8 cellular contexts compared by ENCODE assay signal in genomic region chr22:20916916-20917810, GRCh38. TPM values are rescaled to one million over a fixed set of nuclear protein-coding genes. Genes with fewer than 3 reads are reported as not detected.
DNase-seq lines count a peak whose midpoint lies in the region; ATAC-seq and TF ChIP-seq lines count a peak whose summit lies in the region.

Gene CRKL (plus strand): TSS chr22:20917407. CDS start chr22:20917935, 528 bp downstream.

- peaks cover 34% of the 10 kb centered on the region for H3K4me1 ChIP-seq in CD8-positive, alpha-beta T cell (ENCODE audit: insufficient read depth, low read length)
- peaks cover 38% of the 10 kb centered on the region for H3K4me1 ChIP-seq in lower lobe of right lung

- peaks cover 16% of the 10 kb centered on the region for H3K36me3 Mint-ChIP-seq in CD8-positive, alpha-beta T cell
- peaks cover 35% of the 10 kb centered on the region for H3K36me3 Mint-ChIP-seq in activated CD4-positive, alpha-beta memory T cell treated with anti-CD3 and anti-CD28 coated beads, Interleukin-2, amount 10 ng/mL, durations not matched to agents 7 days and 5 days (ENCODE audit: low read depth)

- H3K9me3 Mint-ChIP-seq in CD8-positive, alpha-beta T cell: no peaks in the 10 kb centered on the region
- no peaks in the 10 kb centered on the region for H3K9me3 Mint-ChIP-seq in activated CD4-positive, alpha-beta memory T cell treated with anti-CD3 and anti-CD28 coated beads, Interleukin-2, amount 10 ng/mL, durations not matched to agents 7 days and 5 days

- H3K27me3 Mint-ChIP-seq in CD8-positive, alpha-beta T cell (ENCODE audit: low read depth): no peaks in the 10 kb centered on the region
- peaks cover 2% of the 10 kb centered on the region for H3K27me3 Mint-ChIP-seq in activated CD4-positive, alpha-beta memory T cell treated with anti-CD3 and anti-CD28 coated beads, Interleukin-2, amount 10 ng/mL, durations not matched to agents 7 days and 5 days

- POLR2A ChIA-PET in CD8-positive, alpha-beta T cell (lab: Charles Lee): no interaction called here
- POLR2A ChIA-PET in activated CD4-positive, alpha-beta memory T cell treated with anti-CD3 and anti-CD28 coated beads, Interleukin-2, amount 10 ng/mL, durations not matched to agents 7 days and 5 days (lab: Charles Lee): interaction anchor here (0.6 to 2.3 kb wide), 5 partner anchors 9 to 349 kb away, joined by 4 to 13 read pairs (median 4); partner anchors contain the start of gene THAP7

- CTCF ChIA-PET in CD8-positive, alpha-beta T cell (lab: Charles Lee): interaction anchor here (0.7 to 2.2 kb wide), 3 partner anchors 23 to 114 kb away, joined by 3 to 5 read pairs (median 5); no protein-coding TSS in a partner anchor
- CTCF ChIA-PET in activated CD4-positive, alpha-beta memory T cell treated with anti-CD3 and anti-CD28 coated beads, Interleukin-2, amount 10 ng/mL, durations not matched to agents 7 days and 5 days (lab: Charles Lee): interaction anchor here (0.7 to 1.3 kb wide), 6 partner anchors 9 to 86 kb away, joined by 3 to 5 read pairs (median 4); partner anchors contain the start of genes PI4KA and SNAP29

- H3K27me3 ChIP-seq in CD8-positive, alpha-beta T cell (ENCODE audit: insufficient read depth, low read length): no peaks in the 10 kb centered on the region
- no peaks in the 10 kb centered on the region for H3K27me3 ChIP-seq in lower lobe of right lung (ENCODE audit: low read depth)

- peak; percentile 89 to 97 (median 95) for DNase-seq in CD8-positive, alpha-beta T cell
- DNase-seq in HK-2 (ENCODE audit: unreplicated experiment) (peak; percentile 95), NCI-H82 treated with DMSO at 0.1 percent for 48 hours (lab: John Stamatoyannopoulos, UW; ENCODE audit: unreplicated experiment) (peak; percentile 85), ecto neural progenitor cell (ENCODE audit: low spot score) (peak; percentile 98), lower lobe of right lung (peak; percentile 98)
- DNase-seq in activated CD4-positive, alpha-beta memory T cell treated with anti-CD3 and anti-CD28 coated beads, Interleukin-2, amount 10 ng/mL, durations not matched to agents 7 days and 5 days: peak; percentile 97
- DNase-seq in stimulated activated CD4-positive, alpha-beta T cell treated with anti-CD3 and anti-CD28 coated beads, TNF-alpha, amount 100 ng/mL, for 24 hours (ENCODE audit: low read depth in 3 of 3): peak; percentile 92 to 96 (median 93)

- intact Hi-C loops in CD8-positive, alpha-beta T cell (cut with DNase I, micrococcal nuclease): loop anchor here (1.0 to 10.0 kb wide), 6 partner anchors 59 to 1440 kb away; partner anchors contain the start of genes PI4KA (in 2 of the 2), CDC45 (in 1 of the 2), THAP7 (in 1 of the 2) and UFD1 (in 1 of the 2)
- intact Hi-C loops in lower lobe of right lung (cut with DNase I): no loop called here

- peak within 1 kb of the TSS; percentile 83 for H3K27ac ChIP-seq in CD8-positive, alpha-beta T cell (ENCODE audit: low read depth, low read length)
- peak within 1 kb of the TSS; percentile 94 for H3K27ac ChIP-seq in lower lobe of right lung

- H3K36me3 ChIP-seq in CD8-positive, alpha-beta T cell (ENCODE audit: insufficient read depth, low read length): no peaks in the 10 kb centered on the region
- H3K36me3 ChIP-seq in lower lobe of right lung: no peaks in the 10 kb centered on the region

- H3K4me3 Mint-ChIP-seq in CD8-positive, alpha-beta T cell: peak within 1 kb of the TSS; percentile 97
- peak within 1 kb of the TSS; percentile 99 for H3K4me3 Mint-ChIP-seq in activated CD4-positive, alpha-beta memory T cell treated with anti-CD3 and anti-CD28 coated beads, Interleukin-2, amount 10 ng/mL, durations not matched to agents 7 days and 5 days

- H3K4me3 ChIP-seq in CD8-positive, alpha-beta T cell (ENCODE audit: low read depth, low read length): peak within 1 kb of the TSS; percentile 96
- H3K4me3 ChIP-seq in lower lobe of right lung: peak within 1 kb of the TSS; percentile 87

- no peaks in the 10 kb centered on the region for H3K9me3 ChIP-seq in CD8-positive, alpha-beta T cell (ENCODE audit: low read length)
- H3K9me3 ChIP-seq in lower lobe of right lung: no peaks in the 10 kb centered on the region

- ATAC-seq in CD8-positive, alpha-beta T cell: peak; percentile 94
- peak; percentile 96 for ATAC-seq in GM19452 (IDR thresholded peaks at IDR 0.05; ENCODE audit: unreplicated experiment)
- ATAC-seq in lower lobe of right lung: peak; percentile 99

- peaks cover 36% of the 10 kb centered on the region for H3K4me1 Mint-ChIP-seq in CD8-positive, alpha-beta T cell (ENCODE audit: low read depth)
- peaks cover 36% of the 10 kb centered on the region for H3K4me1 Mint-ChIP-seq in activated CD4-positive, alpha-beta memory T cell treated with anti-CD3 and anti-CD28 coated beads, Interleukin-2, amount 10 ng/mL, durations not matched to agents 7 days and 5 days

- peak within 1 kb of the TSS; percentile 95 for H3K27ac Mint-ChIP-seq in CD8-positive, alpha-beta T cell
- peak within 1 kb of the TSS; percentile 89 for H3K27ac Mint-ChIP-seq in activated CD4-positive, alpha-beta memory T cell treated with anti-CD3 and anti-CD28 coated beads, Interleukin-2, amount 10 ng/mL, durations not matched to agents 7 days and 5 days

- peak; percentile 88 for TF ChIP-seq CTCF in CD8-positive, alpha-beta T cell (IDR thresholded peaks at IDR 0.05)
- TF ChIP-seq CTCF in lower lobe of right lung (IDR thresholded peaks at IDR 0.05): peak; percentile 85

RNA-seq across cellular contexts. Expression of gene CRKL, which starts in this region (rescaled TPM):
- 10 to 100 TPM; 57.7 to 60.2 TPM for total RNA-seq in CD8-positive, alpha-beta T cell
- 10 to 100 TPM; 84.8 to 88.2 TPM for total RNA-seq in activated CD4-positive, alpha-beta memory T cell treated with anti-CD3 and anti-CD28 coated beads, Interleukin-2, amount 10 ng/mL, durations not matched to agents 7 days and 5 days
- 53.5 TPM for total RNA-seq in lower lobe of right lung

Comparison
In these comparisons a context has a peak if more than half of its experiments do, and no peak if none do; other contexts are left out.
1. Peak in every context shown above with its lines: DNase-seq, ATAC-seq, H3K4me3 ChIP-seq and H3K27ac ChIP-seq.